10 cellular contexts compared by ENCODE assay signal in genomic region chr16:79593074-79593531, GRCh38. TPM values are rescaled to one million over a fixed set of nuclear protein-coding genes. Genes with fewer than 3 reads are reported as not detected.
DNase-seq lines count a peak whose midpoint lies in the region; ATAC-seq and TF ChIP-seq lines count a peak whose summit lies in the region.
"Had no signal": no experiment of that assay in that cellular context is flagged by ENCODE, and none has a peak within 500 bp of the region (broad histone marks: within the 10 kb centered on the region; RNA-seq: fewer than 3 reads in every experiment).

No MANE protein-coding gene starts in this region.

- peak overlapping the region; percentile 56 for H3K27ac ChIP-seq in effector memory CD4-positive, alpha-beta T cell (ENCODE audit: insufficient read depth, low read length, poor library complexity, severe bottlenecking)
- H3K27ac ChIP-seq in tibial nerve: peak overlapping the region; percentile 83 to 95 (median 87)

- peak in 1 of 2 donors; percentile 62 for TF ChIP-seq EP300 in tibial nerve (IDR thresholded peaks at IDR 0.05)

- peak overlapping the region; percentile 34 for H3K4me3 Mint-ChIP-seq in activated CD8-positive, alpha-beta T cell treated with anti-CD3 and anti-CD28 coated beads for 36 hours
- no peak overlapping the region for H3K4me3 Mint-ChIP-seq in activated CD8-positive, alpha-beta T cell treated with anti-CD3 and anti-CD28 coated beads, Interleukin-2, amount 10 ng/mL, durations not matched to agents 7 days and 5 days
- H3K4me3 Mint-ChIP-seq in stimulated activated memory B cell treated with anti-CD40 and anti-IgM and Interleukin-4, amounts not matched to agents 10 μg/mL and 1 μg/mL and 100 μg/mL, for 72 hours: no peak overlapping the region

- H3K4me3 ChIP-seq in effector memory CD4-positive, alpha-beta T cell (ENCODE audit: insufficient read depth, low read depth, low read length, poor library complexity, severe bottlenecking): peak overlapping the region; percentile 26
- H3K4me3 ChIP-seq in tibial nerve: peak overlapping the region in 2 of 4 donors; percentile 18 to 91
- H3K4me3 ChIP-seq: tibial artery had no signal

- H3K27me3 Mint-ChIP-seq in activated CD8-positive, alpha-beta T cell treated with anti-CD3 and anti-CD28 coated beads for 36 hours: peaks cover 35% of the 10 kb centered on the region
- peaks cover 49% of the 10 kb centered on the region for H3K27me3 Mint-ChIP-seq in activated CD8-positive, alpha-beta T cell treated with anti-CD3 and anti-CD28 coated beads, Interleukin-2, amount 10 ng/mL, durations not matched to agents 7 days and 5 days (ENCODE audit: low read depth)
- peaks cover 84% of the 10 kb centered on the region for H3K27me3 Mint-ChIP-seq in stimulated activated memory B cell treated with anti-CD40 and anti-IgM and Interleukin-4, amounts not matched to agents 10 μg/mL and 1 μg/mL and 100 μg/mL, for 72 hours

- no peaks in the 10 kb centered on the region for H3K9me3 ChIP-seq in effector memory CD4-positive, alpha-beta T cell (ENCODE audit: control insufficient read depth, low read length)
- H3K9me3 ChIP-seq in tibial nerve: no peaks in the 10 kb centered on the region
- H3K9me3 ChIP-seq: tibial artery had no signal

- peaks cover 3% of the 10 kb centered on the region for H3K36me3 Mint-ChIP-seq in activated CD8-positive, alpha-beta T cell treated with anti-CD3 and anti-CD28 coated beads for 36 hours (ENCODE audit: low read depth)
- no peaks in the 10 kb centered on the region for H3K36me3 Mint-ChIP-seq in activated CD8-positive, alpha-beta T cell treated with anti-CD3 and anti-CD28 coated beads, Interleukin-2, amount 10 ng/mL, durations not matched to agents 7 days and 5 days (ENCODE audit: low read depth)
- no peaks in the 10 kb centered on the region for H3K36me3 Mint-ChIP-seq in stimulated activated memory B cell treated with anti-CD40 and anti-IgM and Interleukin-4, amounts not matched to agents 10 μg/mL and 1 μg/mL and 100 μg/mL, for 72 hours

- POLR2A ChIA-PET in activated CD8-positive, alpha-beta T cell treated with anti-CD3 and anti-CD28 coated beads for 36 hours (lab: Charles Lee): interaction anchor here (0.6 kb wide), 1 partner anchor 167 kb away, joined by 3 read pairs; no protein-coding TSS in a partner anchor
- POLR2A ChIA-PET in activated CD8-positive, alpha-beta T cell treated with anti-CD3 and anti-CD28 coated beads, Interleukin-2, amount 10 ng/mL, durations not matched to agents 7 days and 5 days (lab: Charles Lee): no interaction called here

- no peaks in the 10 kb centered on the region for H3K9me3 Mint-ChIP-seq in activated CD8-positive, alpha-beta T cell treated with anti-CD3 and anti-CD28 coated beads for 36 hours
- no peaks in the 10 kb centered on the region for H3K9me3 Mint-ChIP-seq in activated CD8-positive, alpha-beta T cell treated with anti-CD3 and anti-CD28 coated beads, Interleukin-2, amount 10 ng/mL, durations not matched to agents 7 days and 5 days (ENCODE audit: insufficient read depth)
- no peaks in the 10 kb centered on the region for H3K9me3 Mint-ChIP-seq in stimulated activated memory B cell treated with anti-CD40 and anti-IgM and Interleukin-4, amounts not matched to agents 10 μg/mL and 1 μg/mL and 100 μg/mL, for 72 hours

- H3K27ac Mint-ChIP-seq in activated CD8-positive, alpha-beta T cell treated with anti-CD3 and anti-CD28 coated beads for 36 hours: peak overlapping the region; percentile 54
- no peak overlapping the region for H3K27ac Mint-ChIP-seq in activated CD8-positive, alpha-beta T cell treated with anti-CD3 and anti-CD28 coated beads, Interleukin-2, amount 10 ng/mL, durations not matched to agents 7 days and 5 days
- no peak overlapping the region for H3K27ac Mint-ChIP-seq in stimulated activated memory B cell treated with anti-CD40 and anti-IgM and Interleukin-4, amounts not matched to agents 10 μg/mL and 1 μg/mL and 100 μg/mL, for 72 hours

- WGBS in tibial nerve, 2 donors: 38 to 57% methylated on average over 7 of the region's 7 CpGs

- TF ChIP-seq POLR2A in tibial nerve (IDR thresholded peaks at IDR 0.05): no peak

- peaks cover 2% of the 10 kb centered on the region for H3K4me1 Mint-ChIP-seq in activated CD8-positive, alpha-beta T cell treated with anti-CD3 and anti-CD28 coated beads for 36 hours (ENCODE audit: low read depth)
- peaks cover 5% of the 10 kb centered on the region for H3K4me1 Mint-ChIP-seq in activated CD8-positive, alpha-beta T cell treated with anti-CD3 and anti-CD28 coated beads, Interleukin-2, amount 10 ng/mL, durations not matched to agents 7 days and 5 days (ENCODE audit: low read depth)
- no peaks in the 10 kb centered on the region for H3K4me1 Mint-ChIP-seq in stimulated activated memory B cell treated with anti-CD40 and anti-IgM and Interleukin-4, amounts not matched to agents 10 μg/mL and 1 μg/mL and 100 μg/mL, for 72 hours

- ATAC-seq in activated CD8-positive, alpha-beta T cell treated with anti-CD3 and anti-CD28 coated beads for 36 hours: no peak
- no peak for ATAC-seq in activated CD8-positive, alpha-beta T cell treated with anti-CD3 and anti-CD28 coated beads, Interleukin-2, amount 10 ng/mL, durations not matched to agents 7 days and 5 days
- ATAC-seq in stimulated activated memory B cell treated with anti-CD40 and anti-IgM and Interleukin-4, amounts not matched to agents 10 μg/mL and 1 μg/mL and 100 μg/mL, for 72 hours: no peak
- ATAC-seq in HG02852 (IDR thresholded peaks at IDR 0.05; ENCODE audit: unreplicated experiment): no peak

- peaks cover 13% of the 10 kb centered on the region for H3K4me1 ChIP-seq in effector memory CD4-positive, alpha-beta T cell (ENCODE audit: control insufficient read depth, insufficient read depth, low read length, poor library complexity, severe bottlenecking)
- H3K4me1 ChIP-seq in tibial nerve: peaks cover 0 to 42% (median 19%) of the 10 kb centered on the region in 4 donors

- H3K27me3 ChIP-seq in effector memory CD4-positive, alpha-beta T cell (replicated peaks; ENCODE audit: control insufficient read depth, insufficient read depth, low read length, poor library complexity, severe bottlenecking): no peaks in the 10 kb centered on the region
- no peaks in the 10 kb centered on the region for H3K27me3 ChIP-seq in tibial nerve

- no peak for DNase-seq in activated CD8-positive, alpha-beta T cell treated with anti-CD3 and anti-CD28 coated beads for 36 hours
- no peak for DNase-seq in activated CD8-positive, alpha-beta T cell treated with anti-CD3 and anti-CD28 coated beads, Interleukin-2, amount 10 ng/mL, durations not matched to agents 7 days and 5 days
- no peak for DNase-seq in effector memory CD4-positive, alpha-beta T cell
- DNase-seq in midbrain (lab: John Stamatoyannopoulos, UW) (peak; percentile 54), tibial nerve (ENCODE audit: low spot score in 2 of 2) (no peak), NCI-H2227 treated with DMSO at 0.1 percent for 48 hours (lab: John Stamatoyannopoulos, UW) (no peak)
- DNase-seq: central memory CD4-positive, alpha-beta T cell; tibial artery had no signal

- H3K36me3 ChIP-seq in effector memory CD4-positive, alpha-beta T cell (ENCODE audit: control insufficient read depth, insufficient read depth, low read length): no peaks in the 10 kb centered on the region
- no peaks in the 10 kb centered on the region for H3K36me3 ChIP-seq in tibial nerve
- H3K36me3 ChIP-seq: tibial artery had no signal

- CTCF ChIA-PET in activated CD8-positive, alpha-beta T cell treated with anti-CD3 and anti-CD28 coated beads for 36 hours (lab: Charles Lee): no interaction called here
- CTCF ChIA-PET in activated CD8-positive, alpha-beta T cell treated with anti-CD3 and anti-CD28 coated beads, Interleukin-2, amount 10 ng/mL, durations not matched to agents 7 days and 5 days (lab: Charles Lee): no interaction called here

- no peak for TF ChIP-seq CTCF in activated CD8-positive, alpha-beta T cell treated with anti-CD3 and anti-CD28 coated beads for 36 hours (IDR thresholded peaks at IDR 0.05)
- no peak for TF ChIP-seq CTCF in tibial nerve (IDR thresholded peaks at IDR 0.05)

- intact Hi-C loops in activated CD8-positive, alpha-beta T cell treated with anti-CD3 and anti-CD28 coated beads for 36 hours (cut with micrococcal nuclease): no loop called here

RNA-seq across cellular contexts. Expression of gene MAF, which starts 7.4 kb away (rescaled TPM):
- total RNA-seq in activated CD8-positive, alpha-beta T cell treated with anti-CD3 and anti-CD28 coated beads for 36 hours: 10 to 100 TPM; 17.4 to 18.6 TPM
- total RNA-seq in activated CD8-positive, alpha-beta T cell treated with anti-CD3 and anti-CD28 coated beads, Interleukin-2, amount 10 ng/mL, durations not matched to agents 7 days and 5 days: 1 to 10 TPM; 4.3 to 4.6 TPM
- 100 to 1,000 TPM in 3 of 4 donors, 10 to 100 TPM in 1; 75.3 to 160 (median 115) TPM for total RNA-seq in tibial nerve
